1 cellular context compared by ENCODE assay signal in genomic region chr12:103965590-103966407, GRCh38.
TF ChIP-seq lines count a peak whose summit lies in the region.

Gene TDG (plus strand): TSS chr12:103965872. CDS start chr12:103966038, 166 bp downstream.

TF ChIP-seq in HepG2, 621 proteins besides CTCF, POLR2A, EP300 and RAD21 (continued from another document and continues in another):
- TF ChIP-seq ZNF597 (CRISPR knock-in tag; IDR thresholded peaks at IDR 0.05) (no peak), RFX1 (IDR thresholded peaks at IDR 0.05) (no peak), RNF2 (conservative IDR thresholded peaks at IDR 0.05; ENCODE audit: low read depth) (peak; percentile 93; the same call in 1 of the 2 replicates), ZNF430 (CRISPR knock-in tag; IDR thresholded peaks at IDR 0.05) (peak; percentile 79; the same call in 1 of the 2 replicates), ZNF224 (CRISPR knock-in tag; IDR thresholded peaks at IDR 0.05) (no peak; the same call in 1 of the 2 replicates), BCLAF1 (IDR thresholded peaks at IDR 0.05) (no peak), MBNL3 (CRISPR knock-in tag; conservative IDR thresholded peaks at IDR 0.05) (no peak), MED1 (CRISPR knock-in tag; IDR thresholded peaks at IDR 0.05) (peak; percentile 67), ZNF672 (CRISPR knock-in tag; IDR thresholded peaks at IDR 0.05) (no peak), STAG1 (CRISPR knock-in tag; IDR thresholded peaks at IDR 0.05) (no peak), ZNF276 (CRISPR knock-in tag; IDR thresholded peaks at IDR 0.05; ENCODE audit: low read depth) (no peak), PLRG1 (conservative IDR thresholded peaks at IDR 0.05) (no peak), ZNF572 (CRISPR knock-in tag; IDR thresholded peaks at IDR 0.05) (peak; percentile 32; the same call in 1 of the 2 replicates), PHF8 (CRISPR knock-in tag; IDR thresholded peaks at IDR 0.05) (peak; percentile 99), DDIT3 (CRISPR knock-in tag; IDR thresholded peaks at IDR 0.05) (no peak), ZNF784 (CRISPR knock-in tag; IDR thresholded peaks at IDR 0.05; ENCODE audit: borderline replicate concordance) (0 out of 2 replicates have a peak, but pooled peaks have one; percentile 73), ZBTB1 (CRISPR knock-in tag; IDR thresholded peaks at IDR 0.05; ENCODE audit: borderline replicate concordance) (no peak), GABPB1 (CRISPR knock-in tag; IDR thresholded peaks at IDR 0.05) (peak; percentile 98), MEF2D (CRISPR knock-in tag; IDR thresholded peaks at IDR 0.05) (peak; percentile 67), POGZ (CRISPR knock-in tag; IDR thresholded peaks at IDR 0.05) (peak; percentile 96), ZNF562 (CRISPR knock-in tag; IDR thresholded peaks at IDR 0.05; ENCODE audit: borderline replicate concordance) (no peak), ZNF530 (CRISPR knock-in tag; IDR thresholded peaks at IDR 0.05; ENCODE audit: low read depth) (no peak), ZNF446 (CRISPR knock-in tag; IDR thresholded peaks at IDR 0.05) (no peak; the same call in 1 of the 2 replicates), SMAD3 (CRISPR knock-in tag; IDR thresholded peaks at IDR 0.05) (no peak; the same call in 1 of the 2 replicates), ATF3 (CRISPR knock-in tag; IDR thresholded peaks at IDR 0.05) (no peak), SRY (CRISPR knock-in tag; IDR thresholded peaks at IDR 0.05) (no peak), NCOA5 (CRISPR knock-in tag; IDR thresholded peaks at IDR 0.05) (no peak; the same call in 1 of the 2 replicates), FOXM1 (CRISPR knock-in tag; IDR thresholded peaks at IDR 0.05) (no peak), RNF219 (CRISPR knock-in tag; IDR thresholded peaks at IDR 0.05) (0 out of 2 replicates have a peak, but pooled peaks have one; percentile 29), PAF1 (CRISPR knock-in tag; IDR thresholded peaks at IDR 0.05) (no peak), ETS1 (CRISPR knock-in tag; IDR thresholded peaks at IDR 0.05) (no peak), NCOA1 (CRISPR knock-in tag; IDR thresholded peaks at IDR 0.05) (peak; percentile 73)
- TF ChIP-seq, protein P1, sequence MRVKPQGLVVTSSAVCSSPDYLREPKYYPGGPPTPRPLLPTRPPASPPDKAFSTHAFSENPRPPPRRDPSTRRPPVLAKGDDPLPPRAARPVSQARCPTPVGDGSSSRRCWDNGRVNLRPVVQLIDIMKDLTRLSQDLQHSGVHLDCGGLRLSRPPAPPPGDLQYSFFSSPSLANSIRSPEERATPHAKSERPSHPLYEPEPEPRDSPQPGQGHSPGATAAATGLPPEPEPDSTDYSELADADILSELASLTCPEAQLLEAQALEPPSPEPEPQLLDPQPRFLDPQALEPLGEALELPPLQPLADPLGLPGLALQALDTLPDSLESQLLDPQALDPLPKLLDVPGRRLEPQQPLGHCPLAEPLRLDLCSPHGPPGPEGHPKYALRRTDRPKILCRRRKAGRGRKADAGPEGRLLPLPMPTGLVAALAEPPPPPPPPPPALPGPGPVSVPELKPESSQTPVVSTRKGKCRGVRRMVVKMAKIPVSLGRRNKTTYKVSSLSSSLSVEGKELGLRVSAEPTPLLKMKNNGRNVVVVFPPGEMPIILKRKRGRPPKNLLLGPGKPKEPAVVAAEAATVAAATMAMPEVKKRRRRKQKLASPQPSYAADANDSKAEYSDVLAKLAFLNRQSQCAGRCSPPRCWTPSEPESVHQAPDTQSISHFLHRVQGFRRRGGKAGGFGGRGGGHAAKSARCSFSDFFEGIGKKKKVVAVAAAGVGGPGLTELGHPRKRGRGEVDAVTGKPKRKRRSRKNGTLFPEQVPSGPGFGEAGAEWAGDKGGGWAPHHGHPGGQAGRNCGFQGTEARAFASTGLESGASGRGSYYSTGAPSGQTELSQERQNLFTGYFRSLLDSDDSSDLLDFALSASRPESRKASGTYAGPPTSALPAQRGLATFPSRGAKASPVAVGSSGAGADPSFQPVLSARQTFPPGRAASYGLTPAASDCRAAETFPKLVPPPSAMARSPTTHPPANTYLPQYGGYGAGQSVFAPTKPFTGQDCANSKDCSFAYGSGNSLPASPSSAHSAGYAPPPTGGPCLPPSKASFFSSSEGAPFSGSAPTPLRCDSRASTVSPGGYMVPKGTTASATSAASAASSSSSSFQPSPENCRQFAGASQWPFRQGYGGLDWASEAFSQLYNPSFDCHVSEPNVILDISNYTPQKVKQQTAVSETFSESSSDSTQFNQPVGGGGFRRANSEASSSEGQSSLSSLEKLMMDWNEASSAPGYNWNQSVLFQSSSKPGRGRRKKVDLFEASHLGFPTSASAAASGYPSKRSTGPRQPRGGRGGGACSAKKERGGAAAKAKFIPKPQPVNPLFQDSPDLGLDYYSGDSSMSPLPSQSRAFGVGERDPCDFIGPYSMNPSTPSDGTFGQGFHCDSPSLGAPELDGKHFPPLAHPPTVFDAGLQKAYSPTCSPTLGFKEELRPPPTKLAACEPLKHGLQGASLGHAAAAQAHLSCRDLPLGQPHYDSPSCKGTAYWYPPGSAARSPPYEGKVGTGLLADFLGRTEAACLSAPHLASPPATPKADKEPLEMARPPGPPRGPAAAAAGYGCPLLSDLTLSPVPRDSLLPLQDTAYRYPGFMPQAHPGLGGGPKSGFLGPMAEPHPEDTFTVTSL (CRISPR knock-in tag; IDR thresholded peaks at IDR 0.05; ENCODE audit: borderline replicate concordance) = peak; percentile 78; the same call in 1 of the 2 replicates
- TF ChIP-seq, protein P2, sequence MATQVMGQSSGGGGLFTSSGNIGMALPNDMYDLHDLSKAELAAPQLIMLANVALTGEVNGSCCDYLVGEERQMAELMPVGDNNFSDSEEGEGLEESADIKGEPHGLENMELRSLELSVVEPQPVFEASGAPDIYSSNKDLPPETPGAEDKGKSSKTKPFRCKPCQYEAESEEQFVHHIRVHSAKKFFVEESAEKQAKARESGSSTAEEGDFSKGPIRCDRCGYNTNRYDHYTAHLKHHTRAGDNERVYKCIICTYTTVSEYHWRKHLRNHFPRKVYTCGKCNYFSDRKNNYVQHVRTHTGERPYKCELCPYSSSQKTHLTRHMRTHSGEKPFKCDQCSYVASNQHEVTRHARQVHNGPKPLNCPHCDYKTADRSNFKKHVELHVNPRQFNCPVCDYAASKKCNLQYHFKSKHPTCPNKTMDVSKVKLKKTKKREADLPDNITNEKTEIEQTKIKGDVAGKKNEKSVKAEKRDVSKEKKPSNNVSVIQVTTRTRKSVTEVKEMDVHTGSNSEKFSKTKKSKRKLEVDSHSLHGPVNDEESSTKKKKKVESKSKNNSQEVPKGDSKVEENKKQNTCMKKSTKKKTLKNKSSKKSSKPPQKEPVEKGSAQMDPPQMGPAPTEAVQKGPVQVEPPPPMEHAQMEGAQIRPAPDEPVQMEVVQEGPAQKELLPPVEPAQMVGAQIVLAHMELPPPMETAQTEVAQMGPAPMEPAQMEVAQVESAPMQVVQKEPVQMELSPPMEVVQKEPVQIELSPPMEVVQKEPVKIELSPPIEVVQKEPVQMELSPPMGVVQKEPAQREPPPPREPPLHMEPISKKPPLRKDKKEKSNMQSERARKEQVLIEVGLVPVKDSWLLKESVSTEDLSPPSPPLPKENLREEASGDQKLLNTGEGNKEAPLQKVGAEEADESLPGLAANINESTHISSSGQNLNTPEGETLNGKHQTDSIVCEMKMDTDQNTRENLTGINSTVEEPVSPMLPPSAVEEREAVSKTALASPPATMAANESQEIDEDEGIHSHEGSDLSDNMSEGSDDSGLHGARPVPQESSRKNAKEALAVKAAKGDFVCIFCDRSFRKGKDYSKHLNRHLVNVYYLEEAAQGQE (IDR thresholded peaks at IDR 0.05; ENCODE audit: borderline replicate concordance in 1 of 2, low read depth in 1 of 2, low read length in 2 of 2) = peak in 1 of 2 experiments; percentile 13; a peak in 1 of 4 replicates
